1 cellular context compared by ENCODE assay signal in genomic region chr14:68395585-68395984, GRCh38.
TF ChIP-seq lines count a peak whose summit lies in the region.

No MANE protein-coding gene starts in this region.

TF ChIP-seq in IMR-90, 13 proteins besides CTCF, POLR2A, EP300 and RAD21 (continued from another document):
- TF ChIP-seq USF2 (IDR thresholded peaks at IDR 0.05; ENCODE audit: low read depth, low read length) (no peak), NFE2L2 (IDR thresholded peaks at IDR 0.05; ENCODE audit: low read depth, low read length) (no peak), MAFK (IDR thresholded peaks at IDR 0.05; ENCODE audit: low read depth, low read length) (no peak), RCOR1 (IDR thresholded peaks at IDR 0.05; ENCODE audit: insufficient replicate concordance, low read length) (no peak)
TF ChIP-seq in IMR-90: peak in this region for 2.
